In genomic region chr9:3875371-3876132, GRCh38 we compare ENCODE assay signal across 11 cellular contexts.
DNase-seq lines count a peak whose midpoint lies in the region; ATAC-seq and TF ChIP-seq lines count a peak whose summit lies in the region.
"Had no signal": no experiment of that assay in that cellular context is flagged by ENCODE, and none has a peak within 500 bp of the region (broad histone marks: within the 10 kb centered on the region; RNA-seq: fewer than 3 reads in every experiment).

No MANE protein-coding gene starts in this region.

- ATAC-seq in HG03432 (IDR thresholded peaks at IDR 0.05; ENCODE audit: unreplicated experiment) (no peak), GM18867 (IDR thresholded peaks at IDR 0.05; ENCODE audit: unreplicated experiment) (no peak)

- POLR2A ChIA-PET in AG04450 (lab: Yijun Ruan, JAX) = interaction anchor here (1.5 to 1.6 kb wide), 2 partner anchors 11 to 19 kb away, joined by 3 to 9 read pairs; no protein-coding TSS in a partner anchor

- H3K4me1 ChIP-seq in adipocyte (ENCODE audit: control insufficient read depth, insufficient read depth, low read length) = peaks cover 24% of the 10 kb centered on the region

- peak overlapping the region; percentile 47 for H3K27ac ChIP-seq in AG04450 (ENCODE audit: low read depth, low read length)

- H3K4me1 Mint-ChIP-seq in progenitor cell of endocrine pancreas (ENCODE audit: low read depth) = peaks cover 11% of the 10 kb centered on the region

- TF ChIP-seq CTCF in AG04450 (IDR thresholded peaks at IDR 0.05; ENCODE audit: low read depth, low read length) (no peak), progenitor cell of endocrine pancreas (IDR thresholded peaks at IDR 0.05; ENCODE audit: unreplicated experiment) (no peak)

- CTCF ChIA-PET in AG04450 (lab: Charles Lee) = interaction anchor here (0.7 kb wide), 1 partner anchor 421 kb away, joined by 5 read pairs; no protein-coding TSS in a partner anchor

- H3K27me3 Mint-ChIP-seq in progenitor cell of endocrine pancreas = no peaks in the 10 kb centered on the region

- H3K4me3 Mint-ChIP-seq in progenitor cell of endocrine pancreas (ENCODE audit: low read depth) = no peak overlapping the region

- peaks cover 4% of the 10 kb centered on the region for H3K9me3 Mint-ChIP-seq in progenitor cell of endocrine pancreas (ENCODE audit: low read depth)

- peaks cover 3% of the 10 kb centered on the region; the same call in 1 of the 2 replicates for H3K9me3 ChIP-seq in AG04450 (ENCODE audit: control insufficient read depth, insufficient read depth, low read length)
- no peaks in the 10 kb centered on the region for H3K9me3 ChIP-seq in adipocyte (ENCODE audit: control insufficient read depth, low read length)
- H3K9me3 ChIP-seq: stomach had no signal

- H3K36me3 Mint-ChIP-seq in progenitor cell of endocrine pancreas (ENCODE audit: insufficient read depth) = peaks cover 29% of the 10 kb centered on the region

- H3K9ac ChIP-seq in adipocyte (ENCODE audit: low read length) = no peak overlapping the region

- H3K27me3 ChIP-seq in AG04450 (ENCODE audit: control insufficient read depth, insufficient read depth, low read length) (no peaks in the 10 kb centered on the region), adipocyte (replicated peaks; ENCODE audit: control insufficient read depth, insufficient read depth, low read length) (no peaks in the 10 kb centered on the region)
- H3K27me3 ChIP-seq: stomach had no signal

- H3K36me3 ChIP-seq in adipocyte (ENCODE audit: control insufficient read depth, insufficient read depth, low read length, severe bottlenecking) = peaks cover 12% of the 10 kb centered on the region

- H3K4me3 ChIP-seq in AG04450 (ENCODE audit: low read depth, low read length) (no peak overlapping the region), adipocyte (ENCODE audit: low read length) (no peak overlapping the region)
- H3K4me3 ChIP-seq: stomach had no signal

- intact Hi-C loops in head of caudate nucleus (cut with DNase I) = no loop called here

- no peak overlapping the region for H3K27ac Mint-ChIP-seq in progenitor cell of endocrine pancreas

- DNase-seq in AG04450 (ENCODE audit: low read depth, low spot score) (peak; percentile 61), HS-27A (ENCODE audit: low read depth) (peak; percentile 77), adipocyte (ENCODE audit: low read depth) (peak; percentile 78), glomerular endothelial cell (ENCODE audit: extremely low read depth, low read depth, low spot score) (peak; percentile 82), head of caudate nucleus (no peak), progenitor cell of endocrine pancreas (ENCODE audit: low spot score, unreplicated experiment) (no peak)
- DNase-seq: erythroblast, midbrain, stomach had no signal

Comparison
In these comparisons a context has a peak if more than half of its experiments do, and no peak if none do; other contexts are left out.
1. DNase-seq: peak in AG04450 (single experiment), HS-27A (single experiment), adipocyte (single experiment) and glomerular endothelial cell (single experiment); none in head of caudate nucleus (0 of 42) and progenitor cell of endocrine pancreas (single experiment).